In genomic region chr7:22159341-22159740, GRCh38 we compare ENCODE assay signal across 29 cellular contexts.
"Had no signal": no experiment of that assay in that cellular context is flagged by ENCODE, and none has a peak within 500 bp of the region (broad histone marks: within the 10 kb centered on the region; RNA-seq: fewer than 3 reads in every experiment).

No MANE protein-coding gene starts in this region.

- FAIRE-seq: islet of Langerhans, kidney, urothelium cell line had no signal

- H3K27ac Mint-ChIP-seq: immature natural killer cell; naive thymus-derived CD8-positive, alpha-beta T cell; nephron; neural progenitor cell; stimulated activated memory B cell treated with anti-CD40 and anti-IgM and Interleukin-4, amounts not matched to agents 10 μg/mL and 1 μg/mL and 100 μg/mL, for 72 hours; stimulated activated naive CD8-positive, alpha-beta T cell treated with anti-CD3 and anti-CD28 coated beads, Interleukin-15, amount 100 ng/mL, for 72 hours had no signal

- DNase-seq: hypothalamus; immature natural killer cell; kidney; left colon; left lung; lower lobe of right lung; mammary epithelial cell; mesenchymal stem cell; naive thymus-derived CD8-positive, alpha-beta T cell; occipital lobe; ovary; posterior cingulate gyrus; retina; right cardiac atrium; stimulated activated CD4-positive, alpha-beta T cell treated with anti-CD3 and anti-CD28 coated beads, Interleukin-4, amount 100 ng/mL, for 24 hours; stimulated activated naive CD4-positive, alpha-beta T cell treated with Interleukin-2 at 50 U/mL for 16 hours; stimulated activated naive CD8-positive, alpha-beta T cell treated with anti-CD3 and anti-CD28 coated beads, Interleukin-15, amount 100 ng/mL, for 72 hours; substantia nigra; transverse colon; upper lobe of right lung had no signal

- H3K27me3 ChIP-seq: left lung, neural progenitor cell, neutrophil, ovary, transverse colon, upper lobe of right lung had no signal

- H3K9me3 Mint-ChIP-seq: immature natural killer cell; naive thymus-derived CD8-positive, alpha-beta T cell; nephron; neural progenitor cell; stimulated activated memory B cell treated with anti-CD40 and anti-IgM and Interleukin-4, amounts not matched to agents 10 μg/mL and 1 μg/mL and 100 μg/mL, for 72 hours; stimulated activated naive CD8-positive, alpha-beta T cell treated with anti-CD3 and anti-CD28 coated beads, Interleukin-15, amount 100 ng/mL, for 72 hours had no signal

- H3K4me3 Mint-ChIP-seq: immature natural killer cell; naive thymus-derived CD8-positive, alpha-beta T cell; nephron; neural progenitor cell; stimulated activated memory B cell treated with anti-CD40 and anti-IgM and Interleukin-4, amounts not matched to agents 10 μg/mL and 1 μg/mL and 100 μg/mL, for 72 hours; stimulated activated naive CD8-positive, alpha-beta T cell treated with anti-CD3 and anti-CD28 coated beads, Interleukin-15, amount 100 ng/mL, for 72 hours had no signal

- H3K27ac ChIP-seq: left lung, lower lobe of right lung, neural progenitor cell, neutrophil, ovary, prostate gland, skin epidermis, transverse colon, upper lobe of right lung had no signal

- H3K36me3 ChIP-seq: neural progenitor cell, neutrophil, ovary, prostate gland had no signal

- H3K4me1 ChIP-seq: left lung, lower lobe of right lung, prostate gland, transverse colon, upper lobe of right lung had no signal

- ATAC-seq: left colon; left lung; lower lobe of right lung; naive thymus-derived CD8-positive, alpha-beta T cell; right cardiac atrium; sciatic nerve; stimulated activated memory B cell treated with anti-CD40 and anti-IgM and Interleukin-4, amounts not matched to agents 10 μg/mL and 1 μg/mL and 100 μg/mL, for 72 hours; stimulated activated naive CD8-positive, alpha-beta T cell treated with anti-CD3 and anti-CD28 coated beads, Interleukin-15, amount 100 ng/mL, for 72 hours; upper lobe of right lung had no signal

- H3K27me3 Mint-ChIP-seq: stimulated activated memory B cell treated with anti-CD40 and anti-IgM and Interleukin-4, amounts not matched to agents 10 μg/mL and 1 μg/mL and 100 μg/mL, for 72 hours had no signal

- H3K4me2 ChIP-seq: neural progenitor cell had no signal

- H3K36me3 Mint-ChIP-seq: immature natural killer cell; naive thymus-derived CD8-positive, alpha-beta T cell; stimulated activated memory B cell treated with anti-CD40 and anti-IgM and Interleukin-4, amounts not matched to agents 10 μg/mL and 1 μg/mL and 100 μg/mL, for 72 hours had no signal

- H2AFZ ChIP-seq: neural progenitor cell had no signal

- H3K4me1 Mint-ChIP-seq: naive thymus-derived CD8-positive, alpha-beta T cell; nephron; stimulated activated memory B cell treated with anti-CD40 and anti-IgM and Interleukin-4, amounts not matched to agents 10 μg/mL and 1 μg/mL and 100 μg/mL, for 72 hours; stimulated activated naive CD8-positive, alpha-beta T cell treated with anti-CD3 and anti-CD28 coated beads, Interleukin-15, amount 100 ng/mL, for 72 hours had no signal

- H3K9me3 ChIP-seq: left lung, lower lobe of right lung, neutrophil, ovary, prostate gland, transverse colon, upper lobe of right lung had no signal

- H3K9ac ChIP-seq: neural progenitor cell had no signal

- H3K4me3 ChIP-seq: left lung, lower lobe of right lung, neural progenitor cell, ovary, prostate gland, skin epidermis, transverse colon, upper lobe of right lung had no signal
